ENCODE assay signal across 1 cellular context in the genomic region with DNA sequence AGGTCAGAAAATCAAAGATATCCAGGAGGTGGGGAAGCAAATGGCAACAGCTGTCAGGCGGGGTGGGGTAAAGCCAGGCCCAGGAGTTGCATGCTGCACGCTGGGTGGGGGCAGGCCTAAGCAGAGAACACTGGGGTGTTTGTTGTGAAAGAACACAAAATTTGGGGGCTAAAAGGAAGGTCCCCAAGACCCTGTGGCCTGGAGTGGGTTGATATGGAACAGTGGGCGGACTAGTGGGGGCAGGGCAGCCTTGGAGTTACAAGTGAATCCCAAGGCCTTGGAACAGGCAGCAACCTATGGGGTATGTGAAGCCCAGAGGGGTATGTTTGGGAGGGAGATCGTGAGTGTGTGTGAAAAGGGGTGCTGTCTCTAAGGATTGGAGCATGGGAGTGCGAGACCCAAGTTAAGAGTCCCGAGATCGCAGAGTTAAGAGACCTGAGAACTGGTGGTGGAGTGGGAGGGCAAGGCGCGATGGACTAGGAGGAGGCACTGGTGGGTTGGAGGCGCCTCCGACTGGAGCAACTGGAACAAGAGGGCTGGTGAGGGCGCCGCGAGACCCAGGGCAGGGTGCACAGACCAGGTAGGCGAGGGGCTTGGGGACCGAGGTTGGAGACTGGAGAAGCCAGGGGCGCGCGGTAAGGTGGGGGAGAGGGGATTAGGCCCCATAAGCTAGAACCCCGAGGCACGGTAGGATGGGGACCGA.
TF ChIP-seq lines count a peak whose summit lies in the region.

No MANE protein-coding gene starts in this region.

TF ChIP-seq in GM23338, 12 proteins besides CTCF, POLR2A, EP300 and RAD21:
- TF ChIP-seq NANOG (IDR thresholded peaks at IDR 0.05; ENCODE audit: borderline replicate concordance) (no peak), STAT1 (IDR thresholded peaks at IDR 0.05; ENCODE audit: unreplicated experiment) (no peak), EZH2phosphoT487 (IDR thresholded peaks at IDR 0.05; ENCODE audit: unreplicated experiment) (no peak), POLR2AphosphoS5 (IDR thresholded peaks at IDR 0.05; ENCODE audit: low read depth) (no peak), CREB1 (CRISPR knock-in tag; IDR thresholded peaks at IDR 0.05; ENCODE audit: low read depth) (no peak), EZH2 (IDR thresholded peaks at IDR 0.05; ENCODE audit: low read depth, unreplicated experiment) (no peak), ZNF331 (CRISPR knock-in tag; IDR thresholded peaks at IDR 0.05; ENCODE audit: low read depth) (no peak), ZNF114 (CRISPR knock-in tag; IDR thresholded peaks at IDR 0.05) (no peak), JUNB (IDR thresholded peaks at IDR 0.05; ENCODE audit: unreplicated experiment) (no peak)
- TF ChIP-seq, protein P1, sequence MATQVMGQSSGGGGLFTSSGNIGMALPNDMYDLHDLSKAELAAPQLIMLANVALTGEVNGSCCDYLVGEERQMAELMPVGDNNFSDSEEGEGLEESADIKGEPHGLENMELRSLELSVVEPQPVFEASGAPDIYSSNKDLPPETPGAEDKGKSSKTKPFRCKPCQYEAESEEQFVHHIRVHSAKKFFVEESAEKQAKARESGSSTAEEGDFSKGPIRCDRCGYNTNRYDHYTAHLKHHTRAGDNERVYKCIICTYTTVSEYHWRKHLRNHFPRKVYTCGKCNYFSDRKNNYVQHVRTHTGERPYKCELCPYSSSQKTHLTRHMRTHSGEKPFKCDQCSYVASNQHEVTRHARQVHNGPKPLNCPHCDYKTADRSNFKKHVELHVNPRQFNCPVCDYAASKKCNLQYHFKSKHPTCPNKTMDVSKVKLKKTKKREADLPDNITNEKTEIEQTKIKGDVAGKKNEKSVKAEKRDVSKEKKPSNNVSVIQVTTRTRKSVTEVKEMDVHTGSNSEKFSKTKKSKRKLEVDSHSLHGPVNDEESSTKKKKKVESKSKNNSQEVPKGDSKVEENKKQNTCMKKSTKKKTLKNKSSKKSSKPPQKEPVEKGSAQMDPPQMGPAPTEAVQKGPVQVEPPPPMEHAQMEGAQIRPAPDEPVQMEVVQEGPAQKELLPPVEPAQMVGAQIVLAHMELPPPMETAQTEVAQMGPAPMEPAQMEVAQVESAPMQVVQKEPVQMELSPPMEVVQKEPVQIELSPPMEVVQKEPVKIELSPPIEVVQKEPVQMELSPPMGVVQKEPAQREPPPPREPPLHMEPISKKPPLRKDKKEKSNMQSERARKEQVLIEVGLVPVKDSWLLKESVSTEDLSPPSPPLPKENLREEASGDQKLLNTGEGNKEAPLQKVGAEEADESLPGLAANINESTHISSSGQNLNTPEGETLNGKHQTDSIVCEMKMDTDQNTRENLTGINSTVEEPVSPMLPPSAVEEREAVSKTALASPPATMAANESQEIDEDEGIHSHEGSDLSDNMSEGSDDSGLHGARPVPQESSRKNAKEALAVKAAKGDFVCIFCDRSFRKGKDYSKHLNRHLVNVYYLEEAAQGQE (IDR thresholded peaks at IDR 0.05; ENCODE audit: unreplicated experiment): no peak
- TF ChIP-seq, protein P2, sequence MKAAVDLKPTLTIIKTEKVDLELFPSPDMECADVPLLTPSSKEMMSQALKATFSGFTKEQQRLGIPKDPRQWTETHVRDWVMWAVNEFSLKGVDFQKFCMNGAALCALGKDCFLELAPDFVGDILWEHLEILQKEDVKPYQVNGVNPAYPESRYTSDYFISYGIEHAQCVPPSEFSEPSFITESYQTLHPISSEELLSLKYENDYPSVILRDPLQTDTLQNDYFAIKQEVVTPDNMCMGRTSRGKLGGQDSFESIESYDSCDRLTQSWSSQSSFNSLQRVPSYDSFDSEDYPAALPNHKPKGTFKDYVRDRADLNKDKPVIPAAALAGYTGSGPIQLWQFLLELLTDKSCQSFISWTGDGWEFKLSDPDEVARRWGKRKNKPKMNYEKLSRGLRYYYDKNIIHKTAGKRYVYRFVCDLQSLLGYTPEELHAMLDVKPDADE (IDR thresholded peaks at IDR 0.05): no peak
- TF ChIP-seq, protein P3, sequence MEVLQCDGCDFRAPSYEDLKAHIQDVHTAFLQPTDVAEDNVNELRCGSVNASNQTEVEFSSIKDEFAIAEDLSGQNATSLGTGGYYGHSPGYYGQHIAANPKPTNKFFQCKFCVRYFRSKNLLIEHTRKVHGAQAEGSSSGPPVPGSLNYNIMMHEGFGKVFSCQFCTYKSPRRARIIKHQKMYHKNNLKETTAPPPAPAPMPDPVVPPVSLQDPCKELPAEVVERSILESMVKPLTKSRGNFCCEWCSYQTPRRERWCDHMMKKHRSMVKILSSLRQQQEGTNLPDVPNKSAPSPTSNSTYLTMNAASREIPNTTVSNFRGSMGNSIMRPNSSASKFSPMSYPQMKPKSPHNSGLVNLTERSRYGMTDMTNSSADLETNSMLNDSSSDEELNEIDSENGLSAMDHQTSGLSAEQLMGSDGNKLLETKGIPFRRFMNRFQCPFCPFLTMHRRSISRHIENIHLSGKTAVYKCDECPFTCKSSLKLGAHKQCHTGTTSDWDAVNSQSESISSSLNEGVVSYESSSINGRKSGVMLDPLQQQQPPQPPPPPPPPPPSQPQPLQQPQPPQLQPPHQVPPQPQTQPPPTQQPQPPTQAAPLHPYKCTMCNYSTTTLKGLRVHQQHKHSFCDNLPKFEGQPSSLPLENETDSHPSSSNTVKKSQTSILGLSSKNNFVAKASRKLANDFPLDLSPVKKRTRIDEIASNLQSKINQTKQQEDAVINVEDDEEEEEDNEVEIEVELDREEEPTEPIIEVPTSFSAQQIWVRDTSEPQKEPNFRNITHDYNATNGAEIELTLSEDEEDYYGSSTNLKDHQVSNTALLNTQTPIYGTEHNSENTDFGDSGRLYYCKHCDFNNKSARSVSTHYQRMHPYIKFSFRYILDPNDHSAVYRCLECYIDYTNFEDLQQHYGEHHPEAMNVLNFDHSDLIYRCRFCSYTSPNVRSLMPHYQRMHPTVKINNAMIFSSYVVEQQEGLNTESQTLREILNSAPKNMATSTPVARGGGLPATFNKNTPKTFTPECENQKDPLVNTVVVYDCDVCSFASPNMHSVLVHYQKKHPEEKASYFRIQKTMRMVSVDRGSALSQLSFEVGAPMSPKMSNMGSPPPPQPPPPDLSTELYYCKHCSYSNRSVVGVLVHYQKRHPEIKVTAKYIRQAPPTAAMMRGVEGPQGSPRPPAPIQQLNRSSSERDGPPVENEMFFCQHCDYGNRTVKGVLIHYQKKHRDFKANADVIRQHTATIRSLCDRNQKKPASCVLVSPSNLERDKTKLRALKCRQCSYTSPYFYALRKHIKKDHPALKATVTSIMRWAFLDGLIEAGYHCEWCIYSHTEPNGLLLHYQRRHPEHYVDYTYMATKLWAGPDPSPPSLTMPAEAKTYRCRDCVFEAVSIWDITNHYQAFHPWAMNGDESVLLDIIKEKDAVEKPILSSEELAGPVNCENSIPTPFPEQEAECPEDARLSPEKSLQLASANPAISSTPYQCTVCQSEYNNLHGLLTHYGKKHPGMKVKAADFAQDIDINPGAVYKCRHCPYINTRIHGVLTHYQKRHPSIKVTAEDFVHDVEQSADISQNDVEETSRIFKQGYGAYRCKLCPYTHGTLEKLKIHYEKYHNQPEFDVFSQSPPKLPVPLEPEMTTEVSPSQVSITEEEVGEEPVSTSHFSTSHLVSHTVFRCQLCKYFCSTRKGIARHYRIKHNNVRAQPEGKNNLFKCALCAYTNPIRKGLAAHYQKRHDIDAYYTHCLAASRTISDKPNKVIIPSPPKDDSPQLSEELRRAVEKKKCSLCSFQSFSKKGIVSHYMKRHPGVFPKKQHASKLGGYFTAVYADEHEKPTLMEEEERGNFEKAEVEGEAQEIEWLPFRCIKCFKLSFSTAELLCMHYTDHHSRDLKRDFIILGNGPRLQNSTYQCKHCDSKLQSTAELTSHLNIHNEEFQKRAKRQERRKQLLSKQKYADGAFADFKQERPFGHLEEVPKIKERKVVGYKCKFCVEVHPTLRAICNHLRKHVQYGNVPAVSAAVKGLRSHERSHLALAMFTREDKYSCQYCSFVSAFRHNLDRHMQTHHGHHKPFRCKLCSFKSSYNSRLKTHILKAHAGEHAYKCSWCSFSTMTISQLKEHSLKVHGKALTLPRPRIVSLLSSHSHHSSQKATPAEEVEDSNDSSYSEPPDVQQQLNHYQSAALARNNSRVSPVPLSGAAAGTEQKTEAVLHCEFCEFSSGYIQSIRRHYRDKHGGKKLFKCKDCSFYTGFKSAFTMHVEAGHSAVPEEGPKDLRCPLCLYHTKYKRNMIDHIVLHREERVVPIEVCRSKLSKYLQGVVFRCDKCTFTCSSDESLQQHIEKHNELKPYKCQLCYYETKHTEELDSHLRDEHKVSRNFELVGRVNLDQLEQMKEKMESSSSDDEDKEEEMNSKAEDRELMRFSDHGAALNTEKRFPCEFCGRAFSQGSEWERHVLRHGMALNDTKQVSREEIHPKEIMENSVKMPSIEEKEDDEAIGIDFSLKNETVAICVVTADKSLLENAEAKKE (CRISPR knock-in tag; IDR thresholded peaks at IDR 0.05): no peak
TF ChIP-seq in GM23338: peak in this region for 0.
